ENCODE assay signal across 25 cellular contexts in the genomic region with DNA sequence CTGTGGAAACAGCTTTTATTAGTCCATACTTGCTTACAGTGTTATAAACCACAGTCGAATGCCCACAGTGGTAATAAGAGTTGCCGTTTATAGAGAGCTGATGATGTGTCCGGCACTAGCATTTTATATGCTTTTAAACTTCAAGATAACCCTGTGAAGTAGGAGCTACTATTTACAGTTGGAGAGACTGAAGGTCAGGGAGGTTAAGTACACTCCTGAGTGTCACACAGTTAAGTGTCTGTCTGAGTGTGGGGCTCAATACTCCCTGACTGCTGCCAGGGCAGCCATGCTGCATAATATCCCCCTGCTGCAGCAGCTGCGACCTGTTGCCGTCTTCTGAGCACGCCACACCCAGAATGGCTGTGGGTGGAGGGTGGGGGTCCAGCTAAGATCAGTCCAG.
DNase-seq lines count a peak whose midpoint lies in the region; ATAC-seq, FAIRE-seq and TF ChIP-seq lines count a peak whose summit lies in the region.
"Had no signal": no experiment of that assay in that cellular context is flagged by ENCODE, and none has a peak within 500 bp of the region (broad histone marks: within the 10 kb centered on the region; RNA-seq: fewer than 3 reads in every experiment).

No MANE protein-coding gene starts in this region.

- peaks cover 2 to 34% of the 10 kb centered on the region in 2 experiments; a peak in 4 of 5 replicates for H3K4me1 ChIP-seq in K562 (replicated peaks in 1 of 2; ENCODE audit: control insufficient read depth in 2 of 2, insufficient read depth in 2 of 2, low read length in 2 of 2)
- peaks cover 16% of the 10 kb centered on the region for H3K4me1 ChIP-seq in hepatocyte (ENCODE audit: insufficient read depth)

- H3K27ac ChIP-seq in K562 (ENCODE audit: extremely low read depth, low read depth, low read length) (no peak overlapping the region), hepatocyte (peak overlapping the region; percentile 14)
- H3K27ac ChIP-seq: RWPE1 had no signal

- POLR2A ChIA-PET in K562 (lab: Yijun Ruan, JAX): interaction anchor here (0.6 to 1.9 kb wide), 3 partner anchors 8 to 41 kb away, joined by 3 to 5 read pairs (median 3); no protein-coding TSS in a partner anchor

- peak overlapping the region; percentile 34; the same call in 1 of the 2 replicates for H2AFZ ChIP-seq in K562 (ENCODE audit: low read depth, low read length)
- H2AFZ ChIP-seq in hepatocyte: no peak overlapping the region

- in situ Hi-C loops in K562 (cut with MboI): no loop called here

- H3K36me3 ChIP-seq in K562 (ENCODE audit: control insufficient read depth, insufficient read depth, low read length): no peaks in the 10 kb centered on the region
- H3K36me3 ChIP-seq in hepatocyte (replicated peaks; ENCODE audit: insufficient read depth, low read depth): no peaks in the 10 kb centered on the region

- no peaks in the 10 kb centered on the region for H3K79me2 ChIP-seq in K562 (ENCODE audit: control insufficient read depth, insufficient read depth, low read length)
- H3K79me2 ChIP-seq in hepatocyte: no peaks in the 10 kb centered on the region

- peaks cover 9% of the 10 kb centered on the region for H3K27me3 Mint-ChIP-seq in nephron progenitor cell (ENCODE audit: low read depth, poor library complexity)

- H3K4me3 ChIP-seq in K562: no peak overlapping the region
- no peak overlapping the region for H3K4me3 ChIP-seq in hepatocyte

- H3K4me1 Mint-ChIP-seq in nephron progenitor cell: peaks cover 20% of the 10 kb centered on the region
- H3K4me1 Mint-ChIP-seq: CD8-positive, alpha-beta memory T cell had no signal

- no peak overlapping the region for H3K9ac ChIP-seq in K562 (ENCODE audit: insufficient read depth in 1 of 2, low read depth in 2 of 2, low read length in 2 of 2)

- TF ChIP-seq RAD21 in K562 (CRISPR knock-in tag; conservative IDR thresholded peaks at IDR 0.05 in 1 of 2, IDR thresholded peaks at IDR 0.05 in 1 of 2): no peak

- H3K9me2 ChIP-seq in hepatocyte (replicated peaks; ENCODE audit: insufficient read depth): no peaks in the 10 kb centered on the region

- WGBS in K562 (ENCODE audit: insufficient coverage, low coverage, missing lambda C conversion rate): 37% methylated on average over 6 of the region's 6 CpGs
- 39% methylated on average over 6 of the region's 6 CpGs for WGBS in hepatocyte (ENCODE audit: low lambda C conversion rate, missing lambda C conversion rate)

- no peaks in the 10 kb centered on the region for H3K36me3 Mint-ChIP-seq in nephron progenitor cell (ENCODE audit: low read depth)
- H3K36me3 Mint-ChIP-seq: CD8-positive, alpha-beta memory T cell had no signal

- intact Hi-C loops in K562 (cut with micrococcal nuclease): no loop called here

- no TSS peak for BruUV-seq in K562 (replicated peaks; lab: Mats Ljungman, UMichigan)

- ATAC-seq in K562: peak; percentile 36
- ATAC-seq in HG03108 (IDR thresholded peaks at IDR 0.05; ENCODE audit: unreplicated experiment): no peak
- ATAC-seq: HCT116 had no signal

- H3K9me1 ChIP-seq in K562 (ENCODE audit: control insufficient read depth, insufficient read depth, low read length): no peaks in the 10 kb centered on the region

- H3K9me3 ChIP-seq in K562 (replicated peaks; ENCODE audit: control insufficient read depth, insufficient read depth, low read depth, low read length): no peaks in the 10 kb centered on the region
- H3K9me3 ChIP-seq in hepatocyte (ENCODE audit: low read depth): no peaks in the 10 kb centered on the region

- H3K27ac Mint-ChIP-seq in nephron progenitor cell: peak overlapping the region; percentile 11
- H3K27ac Mint-ChIP-seq: CD8-positive, alpha-beta memory T cell had no signal

- no peaks in the 10 kb centered on the region for H3K27me3 ChIP-seq in K562 (ENCODE audit: control insufficient read depth in 2 of 2, insufficient read depth in 2 of 2, low read length in 2 of 2)
- H3K27me3 ChIP-seq in hepatocyte: no peaks in the 10 kb centered on the region

- no peak for TF ChIP-seq POLR2A in K562 (conservative IDR thresholded peaks at IDR 0.05)

- H3K9me3 Mint-ChIP-seq in nephron progenitor cell: peaks cover under 1% of the 10 kb centered on the region

- CTCF ChIA-PET in K562 (lab: Yijun Ruan, JAX; ENCODE audit: low intra/inter-chr PET ratio): no interaction called here

- 0 out of 2 replicates have a peak overlapping the region, but pooled peaks have one; percentile 55 for H3K4me2 ChIP-seq in K562 (ENCODE audit: insufficient read depth, low read length)
- peak overlapping the region; percentile 6 for H3K4me2 ChIP-seq in hepatocyte

- DNase-seq in NCI-H748 (lab: John Stamatoyannopoulos, UW; ENCODE audit: unreplicated experiment): peak; percentile 25
- no peak for DNase-seq in NCI-H748 treated with DMSO at 0.1 percent for 48 hours (lab: John Stamatoyannopoulos, UW)
- DNase-seq in K562 (ENCODE audit: extremely low read depth in 1 of 4, low spot score in 3 of 4): no peak
- no peak for DNase-seq in hepatocyte (ENCODE audit: low spot score)
- DNase-seq in nephron progenitor cell: no peak
- no peak for DNase-seq in T-helper 9 cell
- DNase-seq in activated CD4-positive, CD25-positive, alpha-beta regulatory T cell (lab: John Stamatoyannopoulos, UW): no peak
- DNase-seq: 8988T; AML-193; C1 segment of cervical spinal cord; CD8-positive, alpha-beta memory T cell; KBM-7; NCI-H1105 treated with DMSO at 0.1 percent for 48 hours; NCI-H1694; NCI-H2081 treated with DMSO at 0.1 percent for 48 hours; NCI-H2171 treated with DMSO at 0.1 percent for 48 hours; NCI-H446 treated with DMSO at 0.1 percent for 48 hours; NCI-H69 had no signal

- H3K4me3 Mint-ChIP-seq in nephron progenitor cell: no peak overlapping the region
- H3K4me3 Mint-ChIP-seq: CD8-positive, alpha-beta memory T cell had no signal

- TF ChIP-seq CTCF in K562 (IDR thresholded peaks at IDR 0.05 in 2 of 3, conservative IDR thresholded peaks at IDR 0.05 in 1 of 3; ENCODE audit: insufficient read depth in 2 of 3, low read depth in 1 of 3, low read length in 3 of 3): no peak
- no peak for TF ChIP-seq CTCF in hepatocyte (IDR thresholded peaks at IDR 0.05; ENCODE audit: poor library complexity)
- TF ChIP-seq CTCF in nephron progenitor cell (IDR thresholded peaks at IDR 0.05): no peak

- no peak for TF ChIP-seq EP300 in K562 (IDR thresholded peaks at IDR 0.05; ENCODE audit: low read length)

- peak; percentile 15 for FAIRE-seq in K562 (lab: Jason Lieb, UNC)
- FAIRE-seq: G401.6, GM18507, GM19239, H1 had no signal

- H4K20me1 ChIP-seq in K562 (replicated peaks; ENCODE audit: control insufficient read depth, insufficient read depth, low read length) (no peaks in the 10 kb centered on the region), hepatocyte (ENCODE audit: insufficient read depth, poor library complexity, severe bottlenecking) (no peaks in the 10 kb centered on the region)

TF ChIP-seq in K562, 482 proteins besides CTCF, POLR2A, EP300 and RAD21:
- TF ChIP-seq, protein P1, sequence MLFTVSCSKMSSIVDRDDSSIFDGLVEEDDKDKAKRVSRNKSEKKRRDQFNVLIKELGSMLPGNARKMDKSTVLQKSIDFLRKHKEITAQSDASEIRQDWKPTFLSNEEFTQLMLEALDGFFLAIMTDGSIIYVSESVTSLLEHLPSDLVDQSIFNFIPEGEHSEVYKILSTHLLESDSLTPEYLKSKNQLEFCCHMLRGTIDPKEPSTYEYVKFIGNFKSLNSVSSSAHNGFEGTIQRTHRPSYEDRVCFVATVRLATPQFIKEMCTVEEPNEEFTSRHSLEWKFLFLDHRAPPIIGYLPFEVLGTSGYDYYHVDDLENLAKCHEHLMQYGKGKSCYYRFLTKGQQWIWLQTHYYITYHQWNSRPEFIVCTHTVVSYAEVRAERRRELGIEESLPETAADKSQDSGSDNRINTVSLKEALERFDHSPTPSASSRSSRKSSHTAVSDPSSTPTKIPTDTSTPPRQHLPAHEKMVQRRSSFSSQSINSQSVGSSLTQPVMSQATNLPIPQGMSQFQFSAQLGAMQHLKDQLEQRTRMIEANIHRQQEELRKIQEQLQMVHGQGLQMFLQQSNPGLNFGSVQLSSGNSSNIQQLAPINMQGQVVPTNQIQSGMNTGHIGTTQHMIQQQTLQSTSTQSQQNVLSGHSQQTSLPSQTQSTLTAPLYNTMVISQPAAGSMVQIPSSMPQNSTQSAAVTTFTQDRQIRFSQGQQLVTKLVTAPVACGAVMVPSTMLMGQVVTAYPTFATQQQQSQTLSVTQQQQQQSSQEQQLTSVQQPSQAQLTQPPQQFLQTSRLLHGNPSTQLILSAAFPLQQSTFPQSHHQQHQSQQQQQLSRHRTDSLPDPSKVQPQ (CRISPR knock-in tag; IDR thresholded peaks at IDR 0.05; ENCODE audit: borderline replicate concordance): no peak
- TF ChIP-seq ZKSCAN8 (CRISPR knock-in tag; IDR thresholded peaks at IDR 0.05): no peak
- TF ChIP-seq FUS (optimal IDR thresholded peaks at IDR 0.05; ENCODE audit: low read depth, low read length): no peak
- no peak for TF ChIP-seq ZNF174 (CRISPR knock-in tag; IDR thresholded peaks at IDR 0.05)
- no peak for TF ChIP-seq NR4A1 (CRISPR knock-in tag; IDR thresholded peaks at IDR 0.05)
- 0 out of 2 replicates have a peak, but pooled peaks have one; percentile 20 for TF ChIP-seq NR4A1 (tag; IDR thresholded peaks at IDR 0.05)
- TF ChIP-seq TRIM24 (IDR thresholded peaks at IDR 0.05): no peak
- TF ChIP-seq, protein P2, sequence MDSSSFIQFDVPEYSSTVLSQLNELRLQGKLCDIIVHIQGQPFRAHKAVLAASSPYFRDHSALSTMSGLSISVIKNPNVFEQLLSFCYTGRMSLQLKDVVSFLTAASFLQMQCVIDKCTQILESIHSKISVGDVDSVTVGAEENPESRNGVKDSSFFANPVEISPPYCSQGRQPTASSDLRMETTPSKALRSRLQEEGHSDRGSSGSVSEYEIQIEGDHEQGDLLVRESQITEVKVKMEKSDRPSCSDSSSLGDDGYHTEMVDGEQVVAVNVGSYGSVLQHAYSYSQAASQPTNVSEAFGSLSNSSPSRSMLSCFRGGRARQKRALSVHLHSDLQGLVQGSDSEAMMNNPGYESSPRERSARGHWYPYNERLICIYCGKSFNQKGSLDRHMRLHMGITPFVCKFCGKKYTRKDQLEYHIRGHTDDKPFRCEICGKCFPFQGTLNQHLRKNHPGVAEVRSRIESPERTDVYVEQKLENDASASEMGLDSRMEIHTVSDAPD (CRISPR knock-in tag; IDR thresholded peaks at IDR 0.05): no peak
TF ChIP-seq in K562: peak in this region for 1.
